ENCODE assay signal across 8 cellular contexts in genomic region chr5:151772029-151772867, GRCh38.
DNase-seq lines count a peak whose midpoint lies in the region; ATAC-seq and TF ChIP-seq lines count a peak whose summit lies in the region.

No MANE protein-coding gene starts in this region.

- TF ChIP-seq CTCF in cardiac fibroblast (IDR thresholded peaks at IDR 0.05; ENCODE audit: low read depth, low read length), result no peak

- ATAC-seq in HG03066 (IDR thresholded peaks at IDR 0.05; ENCODE audit: low read depth, unreplicated experiment), result peak; percentile 5
- ATAC-seq in GM21529 (IDR thresholded peaks at IDR 0.05; ENCODE audit: unreplicated experiment), result no peak

- peak; percentile 80 for DNase-seq in ELF-1 (ENCODE audit: low read depth, low spot score)
- DNase-seq in T-helper 2 cell, result peak; percentile 13 to 72 (median 21)
- DNase-seq in cardiac fibroblast (ENCODE audit: low read depth in 2 of 2), result peak; percentile 17 to 32
- DNase-seq in kidney tubule cell (ENCODE audit: low spot score), result peak; percentile 32
- DNase-seq in stimulated activated CD4-positive, alpha-beta T cell treated with anti-CD3 and anti-CD28 coated beads, Interleukin-1b, Interleukin-23, amount 100 ng/mL, for 48 hours, result peak; percentile 40
- no peak for DNase-seq in 8988T

- peak overlapping the region; percentile 87 to 92 for H3K4me3 ChIP-seq in cardiac fibroblast (replicated peaks in 1 of 2; ENCODE audit: low read depth in 2 of 2, low read length in 2 of 2)
